ENCODE assay signal across 2 cellular contexts in genomic region chr19:17936379-17936778, GRCh38.
TF ChIP-seq lines count a peak whose summit lies in the region.

No MANE protein-coding gene starts in this region.

TF ChIP-seq in IMR-90, 13 proteins besides CTCF, POLR2A, EP300 and RAD21:
- TF ChIP-seq SMC3 (IDR thresholded peaks at IDR 0.05; ENCODE audit: low read depth, low read length): no peak
- no peak for TF ChIP-seq MAFK (IDR thresholded peaks at IDR 0.05; ENCODE audit: low read depth, low read length)
- no peak for TF ChIP-seq NFE2L2 (IDR thresholded peaks at IDR 0.05; ENCODE audit: low read depth, low read length)
- no peak for TF ChIP-seq RFX5 (IDR thresholded peaks at IDR 0.05; ENCODE audit: low read depth, low read length)
- TF ChIP-seq MXI1 (IDR thresholded peaks at IDR 0.05; ENCODE audit: borderline replicate concordance, low read depth, low read length): no peak
- TF ChIP-seq FOS (IDR thresholded peaks at IDR 0.05; ENCODE audit: low read depth, low read length): no peak
- TF ChIP-seq, protein P1, sequence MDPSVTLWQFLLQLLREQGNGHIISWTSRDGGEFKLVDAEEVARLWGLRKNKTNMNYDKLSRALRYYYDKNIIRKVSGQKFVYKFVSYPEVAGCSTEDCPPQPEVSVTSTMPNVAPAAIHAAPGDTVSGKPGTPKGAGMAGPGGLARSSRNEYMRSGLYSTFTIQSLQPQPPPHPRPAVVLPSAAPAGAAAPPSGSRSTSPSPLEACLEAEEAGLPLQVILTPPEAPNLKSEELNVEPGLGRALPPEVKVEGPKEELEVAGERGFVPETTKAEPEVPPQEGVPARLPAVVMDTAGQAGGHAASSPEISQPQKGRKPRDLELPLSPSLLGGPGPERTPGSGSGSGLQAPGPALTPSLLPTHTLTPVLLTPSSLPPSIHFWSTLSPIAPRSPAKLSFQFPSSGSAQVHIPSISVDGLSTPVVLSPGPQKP (IDR thresholded peaks at IDR 0.05; ENCODE audit: borderline replicate concordance, low read depth, low read length): no peak
- TF ChIP-seq USF2 (IDR thresholded peaks at IDR 0.05; ENCODE audit: low read depth, low read length): no peak
- no peak for TF ChIP-seq CHD1 (IDR thresholded peaks at IDR 0.05; ENCODE audit: low read depth, low read length)

TF ChIP-seq in H1, 55 proteins besides CTCF, POLR2A, EP300 and RAD21:
- TF ChIP-seq JUND (IDR thresholded peaks at IDR 0.05; ENCODE audit: low read length): no peak
- TF ChIP-seq SP1 (IDR thresholded peaks at IDR 0.05; ENCODE audit: low read depth, low read length): no peak
- no peak for TF ChIP-seq PHF8 (conservative IDR thresholded peaks at IDR 0.05; ENCODE audit: low read depth, low read length)
- no peak for TF ChIP-seq RNF2 (IDR thresholded peaks at IDR 0.05; ENCODE audit: borderline replicate concordance, low read depth, low read length, missing control alignments, poor library complexity, severe bottlenecking)
- TF ChIP-seq KDM4A (IDR thresholded peaks at IDR 0.05; ENCODE audit: low read depth, low read length, severe bottlenecking): no peak
- TF ChIP-seq, protein P2, sequence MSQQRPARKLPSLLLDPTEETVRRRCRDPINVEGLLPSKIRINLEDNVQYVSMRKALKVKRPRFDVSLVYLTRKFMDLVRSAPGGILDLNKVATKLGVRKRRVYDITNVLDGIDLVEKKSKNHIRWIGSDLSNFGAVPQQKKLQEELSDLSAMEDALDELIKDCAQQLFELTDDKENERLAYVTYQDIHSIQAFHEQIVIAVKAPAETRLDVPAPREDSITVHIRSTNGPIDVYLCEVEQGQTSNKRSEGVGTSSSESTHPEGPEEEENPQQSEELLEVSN (IDR thresholded peaks at IDR 0.05): no peak
- no peak for TF ChIP-seq EGR1 (IDR thresholded peaks at IDR 0.05; ENCODE audit: borderline replicate concordance, low read depth, low read length)
TF ChIP-seq in H1: peak in this region for 0.
